In genomic region chr18:44552706-44553105, GRCh38 we compare ENCODE assay signal across 19 cellular contexts.
DNase-seq lines count a peak whose midpoint lies in the region; ATAC-seq and TF ChIP-seq lines count a peak whose summit lies in the region.
"Had no signal": no experiment of that assay in that cellular context is flagged by ENCODE, and none has a peak within 500 bp of the region (broad histone marks: within the 10 kb centered on the region; RNA-seq: fewer than 3 reads in every experiment).

No MANE protein-coding gene starts in this region.

- WGBS in smooth muscle cell (ENCODE audit: low lambda C conversion rate) = 4% methylated on average over 2 of the region's 2 CpGs

- no peaks in the 10 kb centered on the region for H3K79me2 ChIP-seq in smooth muscle cell (ENCODE audit: low read depth)

- no peak overlapping the region for H3K27ac ChIP-seq in smooth muscle cell (ENCODE audit: low read depth)
- H3K27ac ChIP-seq: 22Rv1 had no signal

- H3K9ac ChIP-seq in smooth muscle cell (ENCODE audit: low read depth) = no peak overlapping the region

- no peak overlapping the region for H2AFZ ChIP-seq in smooth muscle cell (ENCODE audit: low read depth)

- H3K9me3 ChIP-seq in smooth muscle cell (replicated peaks; ENCODE audit: low read depth) = no peaks in the 10 kb centered on the region
- H3K9me3 ChIP-seq: MG63 had no signal

- H3F3A ChIP-seq in smooth muscle cell (ENCODE audit: low read depth) = peaks cover 7% of the 10 kb centered on the region

- no peaks in the 10 kb centered on the region for H3K36me3 ChIP-seq in smooth muscle cell (ENCODE audit: low read depth)
- H3K36me3 ChIP-seq: MG63 had no signal

- no peak for TF ChIP-seq CTCF in smooth muscle cell (IDR thresholded peaks at IDR 0.05; ENCODE audit: borderline replicate concordance, insufficient read depth, poor library complexity, severe bottlenecking)

- peak; percentile 1 for DNase-seq in DMS 273 (lab: John Stamatoyannopoulos, UW; ENCODE audit: unreplicated experiment)
- DNase-seq in DMS 273 treated with DMSO at 0.1 percent for 48 hours (lab: John Stamatoyannopoulos, UW) = no peak
- peak; percentile 52 for DNase-seq in ecto neural progenitor cell (ENCODE audit: low spot score)
- peak; percentile 8 for DNase-seq in left kidney (ENCODE audit: low read depth, low spot score)
- peak; percentile 1 for DNase-seq in smooth muscle cell (lab: John Stamatoyannopoulos, UW; ENCODE audit: unreplicated experiment)
- no peak for DNase-seq in cerebellar cortex (ENCODE audit: low spot score)
- DNase-seq: CD8-positive, alpha-beta T cell; DMS79 treated with DMSO at 0.1 percent for 48 hours; GOT3; MG63; NCI-H1092; NCI-H1694; NCI-H226; NCI-H526 treated with DMSO at 0.1 percent for 48 hours; OCI-M1; SIG-M5 had no signal

- H4K20me1 ChIP-seq in smooth muscle cell (ENCODE audit: low read depth) = no peaks in the 10 kb centered on the region

- ATAC-seq in HG02571 (IDR thresholded peaks at IDR 0.05; ENCODE audit: unreplicated experiment) = no peak
- no peak for ATAC-seq in GM18909 (IDR thresholded peaks at IDR 0.05; ENCODE audit: poor library complexity, unreplicated experiment)
- ATAC-seq: CD8-positive, alpha-beta T cell had no signal

- no peaks in the 10 kb centered on the region for H3K27me3 ChIP-seq in smooth muscle cell (ENCODE audit: low read depth)
- H3K27me3 ChIP-seq: MG63 had no signal

- no peak overlapping the region for H3K4me3 ChIP-seq in smooth muscle cell
- H3K4me3 ChIP-seq: MG63 had no signal

- H3K4me1 ChIP-seq in smooth muscle cell (ENCODE audit: low read depth) = peaks cover 7% of the 10 kb centered on the region

- peak overlapping the region; percentile 19 for H3K4me2 ChIP-seq in smooth muscle cell

Comparison
In these comparisons a context has a peak if more than half of its experiments do, and no peak if none do; other contexts are left out.
1. DNase-seq: peak in DMS 273 (single experiment), ecto neural progenitor cell (single experiment), left kidney (single experiment) and smooth muscle cell (single experiment); none in DMS 273 treated with DMSO at 0.1 percent for 48 hours (single experiment) and cerebellar cortex (single experiment).